Comparison of ENCODE assay signal across 18 cellular contexts in the genomic region with DNA sequence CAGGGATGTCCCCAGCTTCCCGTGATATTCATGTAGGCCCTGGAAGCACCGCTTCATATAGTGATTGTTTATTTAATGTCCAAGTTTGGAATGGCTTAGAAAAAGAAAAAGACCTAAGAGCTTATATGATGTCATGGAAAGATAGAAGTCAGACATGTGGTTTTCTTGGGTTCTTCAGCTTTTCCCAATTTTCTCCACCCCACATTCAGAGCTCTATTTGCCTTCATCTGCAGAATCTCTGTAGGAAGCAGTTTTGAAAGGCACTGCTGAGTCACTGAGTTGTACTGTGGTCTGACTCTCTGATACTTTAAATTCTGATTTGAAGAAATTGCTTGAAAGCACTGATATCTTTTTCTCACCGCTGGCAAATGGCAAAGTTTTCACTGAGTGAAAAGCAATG.
DNase-seq lines count a peak whose midpoint lies in the region; ATAC-seq and TF ChIP-seq lines count a peak whose summit lies in the region.
"Had no signal": no experiment of that assay in that cellular context is flagged by ENCODE, and none has a peak within 500 bp of the region (broad histone marks: within the 10 kb centered on the region; RNA-seq: fewer than 3 reads in every experiment).

No MANE protein-coding gene starts in this region.

- H3K36me3 ChIP-seq in left lung (no peaks in the 10 kb centered on the region), Peyer's patch (no peaks in the 10 kb centered on the region)

- DNase-seq in HFFc6 (peak; percentile 55), brain pericyte (ENCODE audit: low read depth, low spot score) (peak; percentile 74), left lung (no peak), stromal cell of bone marrow (ENCODE audit: low read depth) (peak; percentile 94), Peyer's patch (no peak)
- DNase-seq: activated CD8-positive, alpha-beta memory T cell treated with anti-CD3 and anti-CD28 coated beads for 24 hours; Calu3; endodermal cell; GOT3; KBM-7; naive thymus-derived CD4-positive, alpha-beta T cell; NCI-H1930; stimulated activated naive B cell treated with anti-CD40 and anti-IgM and Interleukin-4, amounts not matched to agents 10 μg/mL and 1 μg/mL and 100 μg/mL, for 72 hours; T-helper 9 cell had no signal

- peak overlapping the region; percentile 71 to 89 for H3K27ac ChIP-seq in left lung
- H3K27ac ChIP-seq in Peyer's patch = no peak overlapping the region

- H3K36me3 Mint-ChIP-seq in HFFc6 (ENCODE audit: low read depth) = no peaks in the 10 kb centered on the region
- H3K36me3 Mint-ChIP-seq: activated naive CD4-positive, alpha-beta T cell treated with anti-CD3 and anti-CD28 coated beads, Interleukin-2, amount 50 U/mL, for 24 hours; naive thymus-derived CD4-positive, alpha-beta T cell; stimulated activated naive B cell treated with anti-CD40 and anti-IgM and Interleukin-4, amounts not matched to agents 10 μg/mL and 1 μg/mL and 100 μg/mL, for 72 hours had no signal

- no peaks in the 10 kb centered on the region for H3K9me3 Mint-ChIP-seq in HFFc6

- no peak overlapping the region for H3K4me3 ChIP-seq in left lung
- no peak overlapping the region for H3K4me3 ChIP-seq in Peyer's patch

- intact Hi-C loops in left lung (cut with DNase I) = no loop called here

- H3K9me3 ChIP-seq in left lung (no peaks in the 10 kb centered on the region), Peyer's patch (no peaks in the 10 kb centered on the region)

- TF ChIP-seq POLR2A in Peyer's patch (IDR thresholded peaks at IDR 0.05) = no peak

- H3K4me1 ChIP-seq in left lung (peaks cover 4 to 17% of the 10 kb centered on the region in 2 donors), Peyer's patch (peaks cover 0 to 30% (median 0%) of the 10 kb centered on the region in 4 donors)

- no peak overlapping the region for H3K4me3 Mint-ChIP-seq in HFFc6
- H3K4me3 Mint-ChIP-seq: activated naive CD4-positive, alpha-beta T cell treated with anti-CD3 and anti-CD28 coated beads, Interleukin-2, amount 50 U/mL, for 24 hours; endodermal cell; naive thymus-derived CD4-positive, alpha-beta T cell; stimulated activated naive B cell treated with anti-CD40 and anti-IgM and Interleukin-4, amounts not matched to agents 10 μg/mL and 1 μg/mL and 100 μg/mL, for 72 hours had no signal

- peak overlapping the region; percentile 84 for H3K27ac Mint-ChIP-seq in HFFc6
- H3K27ac Mint-ChIP-seq: activated naive CD4-positive, alpha-beta T cell treated with anti-CD3 and anti-CD28 coated beads, Interleukin-2, amount 50 U/mL, for 24 hours; endodermal cell; naive thymus-derived CD4-positive, alpha-beta T cell; stimulated activated naive B cell treated with anti-CD40 and anti-IgM and Interleukin-4, amounts not matched to agents 10 μg/mL and 1 μg/mL and 100 μg/mL, for 72 hours had no signal

- TF ChIP-seq CTCF in HFFc6 (IDR thresholded peaks at IDR 0.05) = no peak
- TF ChIP-seq CTCF in left lung (IDR thresholded peaks at IDR 0.05) = no peak
- TF ChIP-seq CTCF in Peyer's patch (IDR thresholded peaks at IDR 0.05) = no peak

- H3K4me1 Mint-ChIP-seq in HFFc6 (ENCODE audit: low read depth) = peaks cover 46% of the 10 kb centered on the region
- H3K4me1 Mint-ChIP-seq: activated naive CD4-positive, alpha-beta T cell treated with anti-CD3 and anti-CD28 coated beads, Interleukin-2, amount 50 U/mL, for 24 hours; endodermal cell; naive thymus-derived CD4-positive, alpha-beta T cell; stimulated activated naive B cell treated with anti-CD40 and anti-IgM and Interleukin-4, amounts not matched to agents 10 μg/mL and 1 μg/mL and 100 μg/mL, for 72 hours had no signal

- no peaks in the 10 kb centered on the region; the same call in 1 of the 2 replicates for H3K27me3 Mint-ChIP-seq in HFFc6 (ENCODE audit: insufficient read depth)
- H3K27me3 Mint-ChIP-seq: stimulated activated naive B cell treated with anti-CD40 and anti-IgM and Interleukin-4, amounts not matched to agents 10 μg/mL and 1 μg/mL and 100 μg/mL, for 72 hours had no signal

- ATAC-seq in left lung = peak; percentile 57
- ATAC-seq in HG02852 (IDR thresholded peaks at IDR 0.05; ENCODE audit: unreplicated experiment) = no peak
- no peak for ATAC-seq in GM21528 (IDR thresholded peaks at IDR 0.05; ENCODE audit: low FRiP score, unreplicated experiment)
- ATAC-seq in HG02938 (IDR thresholded peaks at IDR 0.05; ENCODE audit: unreplicated experiment) = no peak
- ATAC-seq: naive thymus-derived CD4-positive, alpha-beta T cell; stimulated activated naive B cell treated with anti-CD40 and anti-IgM and Interleukin-4, amounts not matched to agents 10 μg/mL and 1 μg/mL and 100 μg/mL, for 72 hours had no signal

- H3K27me3 ChIP-seq in left lung (no peaks in the 10 kb centered on the region), Peyer's patch (no peaks in the 10 kb centered on the region)

Comparison
In these comparisons a context has a peak if more than half of its experiments do, and no peak if none do; other contexts are left out.
1. DNase-seq: peak in HFFc6 (single experiment), brain pericyte (single experiment) and stromal cell of bone marrow (single experiment); none in left lung (0 of 2) and Peyer's patch (0 of 3).
2. H3K27ac ChIP-seq: peak in left lung (2 of 2); none in Peyer's patch (0 of 4).